ENCODE assay signal across 2 cellular contexts in genomic region chr13:30920162-30920561, GRCh38.
TF ChIP-seq lines count a peak whose summit lies in the region.

No MANE protein-coding gene starts in this region.

TF ChIP-seq in IMR-90, 13 proteins besides CTCF, POLR2A, EP300 and RAD21:
- TF ChIP-seq SMC3 (IDR thresholded peaks at IDR 0.05; ENCODE audit: low read depth, low read length) (no peak), CEBPB (IDR thresholded peaks at IDR 0.05; ENCODE audit: low read depth, low read length) (peak; percentile 39; the same call in 1 of the 2 replicates)

TF ChIP-seq in H1, 55 proteins besides CTCF, POLR2A, EP300 and RAD21:
- TF ChIP-seq BRCA1 (IDR thresholded peaks at IDR 0.05; ENCODE audit: low read depth, low read length) (no peak), SRF (IDR thresholded peaks at IDR 0.05; ENCODE audit: low read depth, low read length) (no peak), CEBPB (IDR thresholded peaks at IDR 0.05; ENCODE audit: low read depth, low read length) (0 out of 2 replicates have a peak, but pooled peaks have one; percentile 11)
